ENCODE assay signal across 13 cellular contexts in the genomic region with DNA sequence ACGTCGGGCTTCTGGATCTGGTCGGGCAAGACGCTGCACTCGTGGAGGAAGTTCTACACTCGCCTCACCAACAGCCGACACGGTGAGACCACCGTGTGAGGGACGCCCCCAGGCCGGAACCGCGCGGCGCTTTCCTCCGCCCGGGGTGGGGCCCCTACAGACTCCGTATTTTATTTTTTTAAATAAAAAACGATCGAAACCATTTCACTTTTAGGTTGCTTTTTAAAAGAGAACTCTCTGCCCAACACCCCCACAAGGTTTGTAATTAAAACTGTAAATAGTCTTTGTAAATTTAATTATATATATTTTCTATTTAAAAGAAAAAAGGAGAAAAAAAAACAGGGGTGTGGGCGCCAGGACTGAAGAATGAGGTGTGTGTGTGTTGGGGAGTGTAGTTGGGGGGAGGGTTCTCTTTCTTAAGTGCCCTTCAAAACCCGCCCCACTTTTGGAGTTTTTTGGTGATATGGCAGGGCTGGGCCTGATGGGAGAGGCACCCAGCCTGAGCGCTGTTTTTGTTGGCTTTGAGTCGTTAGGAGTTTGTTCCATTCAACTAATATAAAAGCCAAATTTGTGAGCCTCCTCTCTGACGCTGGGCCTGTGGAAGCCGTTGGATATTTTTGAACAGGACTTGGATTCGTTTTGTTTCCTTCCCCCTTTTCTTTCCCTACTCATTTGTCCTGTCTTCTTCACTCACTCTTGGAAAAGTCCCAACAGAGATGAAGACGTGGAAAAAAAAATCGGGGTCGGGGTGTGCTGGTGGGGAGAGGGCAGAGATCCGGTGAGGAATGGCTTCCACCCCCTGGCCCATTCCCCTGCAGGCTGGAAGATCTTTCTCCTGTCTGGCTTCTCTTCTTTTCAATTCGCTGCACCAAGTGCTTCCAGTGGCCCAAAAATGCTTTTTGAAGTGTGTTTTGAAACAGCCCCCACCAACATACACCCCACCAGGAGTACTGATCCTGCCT. TPM values are rescaled to one million over a fixed set of nuclear protein-coding genes. Genes with fewer than 3 reads are reported as not detected.
DNase-seq lines count a peak whose midpoint lies in the region; ATAC-seq lines count a peak whose summit lies in the region.
"Had no signal": no experiment of that assay in that cellular context is flagged by ENCODE, and none has a peak within 500 bp of the region (broad histone marks: within the 10 kb centered on the region; RNA-seq: fewer than 3 reads in every experiment).

No MANE protein-coding gene starts in this region.

- H3K27me3 Mint-ChIP-seq in T-helper 17 cell = peaks cover 88% of the 10 kb centered on the region

- H3K9me3 ChIP-seq in GM23248 (ENCODE audit: low read depth) (no peaks in the 10 kb centered on the region), T-helper 17 cell (ENCODE audit: control insufficient read depth, low read length, poor library complexity, severe bottlenecking) (no peaks in the 10 kb centered on the region), iPS-15b (ENCODE audit: control insufficient read depth, insufficient read depth, low read length) (no peaks in the 10 kb centered on the region), skeletal muscle satellite cell (replicated peaks; ENCODE audit: low read length) (no peaks in the 10 kb centered on the region)

- no peaks in the 10 kb centered on the region for H4K20me1 ChIP-seq in GM23248 (ENCODE audit: insufficient read depth)

- no peak overlapping the region for H3K27ac ChIP-seq in GM23248

- no peaks in the 10 kb centered on the region for H3K9me2 ChIP-seq in GM23248 (ENCODE audit: insufficient read depth)

- H3K79me2 ChIP-seq in GM23248 (ENCODE audit: insufficient read depth) = peaks cover 29% of the 10 kb centered on the region

- in situ Hi-C loops in GM23248 (cut with MboI) = no loop called here

- H3K4me3 ChIP-seq in GM23248 (peak overlapping the region; percentile 90), iPS-15b (ENCODE audit: low read depth, low read length) (peak overlapping the region; percentile 87), skeletal muscle satellite cell (ENCODE audit: low read length) (peak overlapping the region; percentile 78)

- peak overlapping the region; percentile 50; the same call in 1 of the 2 replicates for H2AFZ ChIP-seq in GM23248

- H3K36me3 ChIP-seq in GM23248 (ENCODE audit: low read depth) (no peaks in the 10 kb centered on the region), iPS-15b (ENCODE audit: control insufficient read depth, insufficient read depth, low read length) (no peaks in the 10 kb centered on the region), skeletal muscle satellite cell (ENCODE audit: insufficient read depth, low read length) (peaks cover 6% of the 10 kb centered on the region)

- H3K36me3 Mint-ChIP-seq in T-helper 17 cell (ENCODE audit: low read depth) = peaks cover 10% of the 10 kb centered on the region
- H3K36me3 Mint-ChIP-seq: activated CD8-positive, alpha-beta memory T cell treated with anti-CD3 and anti-CD28 coated beads, Interleukin-2, amount 10 ng/mL, durations not matched to agents 7 days and 5 days had no signal

- peak overlapping the region; percentile 93 for H3K4me3 Mint-ChIP-seq in T-helper 17 cell
- H3K4me3 Mint-ChIP-seq: activated CD8-positive, alpha-beta memory T cell treated with anti-CD3 and anti-CD28 coated beads, Interleukin-2, amount 10 ng/mL, durations not matched to agents 7 days and 5 days had no signal

- no peak overlapping the region for H3K27ac Mint-ChIP-seq in T-helper 17 cell
- H3K27ac Mint-ChIP-seq: activated CD8-positive, alpha-beta memory T cell treated with anti-CD3 and anti-CD28 coated beads, Interleukin-2, amount 10 ng/mL, durations not matched to agents 7 days and 5 days had no signal

- H3K4me2 ChIP-seq in GM23248 (ENCODE audit: unreplicated experiment) (peak overlapping the region; percentile 77), skeletal muscle satellite cell (ENCODE audit: low read length) (peak overlapping the region; percentile 96)

- peaks cover 15% of the 10 kb centered on the region for H3K4me1 Mint-ChIP-seq in T-helper 17 cell

- no peaks in the 10 kb centered on the region for H3F3A ChIP-seq in GM23248 (ENCODE audit: insufficient read depth)

- H3K27me3 ChIP-seq in GM23248 (replicated peaks; ENCODE audit: insufficient read depth) (no peaks in the 10 kb centered on the region), iPS-15b (ENCODE audit: control insufficient read depth, insufficient read depth, low read length) (peaks cover 72% of the 10 kb centered on the region), skeletal muscle satellite cell (ENCODE audit: control insufficient read depth, insufficient read depth, low read length) (no peaks in the 10 kb centered on the region)

- ATAC-seq in T-helper 17 cell = no peak
- ATAC-seq in GM19452 (IDR thresholded peaks at IDR 0.05; ENCODE audit: unreplicated experiment) = no peak
- ATAC-seq: activated CD8-positive, alpha-beta memory T cell treated with anti-CD3 and anti-CD28 coated beads, Interleukin-2, amount 10 ng/mL, durations not matched to agents 7 days and 5 days; left cardiac atrium had no signal

- H3K4me1 ChIP-seq in GM23248 (ENCODE audit: insufficient read depth) (peaks cover 24% of the 10 kb centered on the region), iPS-15b (ENCODE audit: control insufficient read depth, insufficient read depth, low read length) (peaks cover 23% of the 10 kb centered on the region), skeletal muscle satellite cell (ENCODE audit: control insufficient read depth, insufficient read depth, low read length) (peaks cover 30% of the 10 kb centered on the region)

- DNase-seq in GM23248 (peak; percentile 33), T-helper 17 cell (no peak), MV-4-11 (lab: John Stamatoyannopoulos, UW) (no peak), RKO (ENCODE audit: low spot score) (no peak)
- DNase-seq: activated CD8-positive, alpha-beta memory T cell treated with anti-CD3 and anti-CD28 coated beads, Interleukin-2, amount 10 ng/mL, durations not matched to agents 7 days and 5 days; cortex of kidney; left cardiac atrium; NCI-H187; SIG-M5; stimulated activated CD4-positive, alpha-beta T cell treated with anti-CD3 and anti-CD28 coated beads, Interleukin-12 subunit alpha, Interleukin-12 subunit beta, amount 100 ng/mL, for 4 hours had no signal

- H3K9ac ChIP-seq in GM23248 (peak overlapping the region; percentile 48), iPS-15b (ENCODE audit: low read depth, low read length) (no peak overlapping the region), skeletal muscle satellite cell (ENCODE audit: low read depth, low read length) (peak overlapping the region; percentile 22)

- 47 to 49% methylated on average over 32 of the region's 32 CpGs for WGBS in GM23248 (ENCODE audit: low coverage in 1 of 2, low lambda C conversion rate in 2 of 2, missing lambda C conversion rate in 2 of 2), 2 experiments

RNA-seq across cellular contexts. Expression of a gene that starts 2.3 kb away (rescaled TPM):
- total RNA-seq in GM23248 (2014; rRNA removed; shearing (Covaris generic)) = 13.4 and 21.4 TPM in 2 replicates
- 6.3 and 7.1 TPM in 2 replicates for polyA plus RNA-seq in GM23248 (2016; fragmentation: Nextera tagmentation; extraction: Ambion mirVana)
- under 1 TPM in 1 of 2 donors, not detected in 1; 0.22 TPM for total RNA-seq in T-helper 17 cell
- 1.3 and 3.9 TPM in 2 replicates for total RNA-seq in skeletal muscle satellite cell (2012; rRNA removed)

RNA-seq across cellular contexts. Expression of a gene that starts 56.4 kb away (rescaled TPM):
- 18.0 and 24.7 TPM in 2 replicates for total RNA-seq in GM23248 (2014; rRNA removed; shearing (Covaris generic))
- 28.4 and 29.4 TPM in 2 replicates for polyA plus RNA-seq in GM23248 (2016; fragmentation: Nextera tagmentation; extraction: Ambion mirVana)
- 10 to 100 TPM; 63.4 to 79.6 TPM for total RNA-seq in T-helper 17 cell
- 15.1 and 15.7 TPM in 2 replicates for total RNA-seq in skeletal muscle satellite cell (2012; rRNA removed)

Comparison
In these comparisons a context has a peak if more than half of its experiments do, and no peak if none do; other contexts are left out.
1. RNA of a gene that starts 2.3 kb away (total RNA-seq): 13.4 to 21.4 TPM in GM23248; 0.22 TPM in T-helper 17 cell; every median in the first group is over 10 times any median in the second.
2. Peak in every context shown above with its lines, with median percentiles within 50 percentile points of each other: H3K4me3 ChIP-seq.